In genomic region chr20:16243470-16243869, GRCh38 we compare ENCODE assay signal across 16 cellular contexts.
DNase-seq lines count a peak whose midpoint lies in the region; ATAC-seq and TF ChIP-seq lines count a peak whose summit lies in the region.
"Had no signal": no experiment of that assay in that cellular context is flagged by ENCODE, and none has a peak within 500 bp of the region (broad histone marks: within the 10 kb centered on the region; RNA-seq: fewer than 3 reads in every experiment).

No MANE protein-coding gene starts in this region.

- H3K4me1 ChIP-seq in BE2C (peaks cover 8% of the 10 kb centered on the region), adrenal gland (replicated peaks in 1 of 2) (peaks cover 0 to 8% of the 10 kb centered on the region in 2 donors)
- H3K4me1 ChIP-seq: gastroesophageal sphincter, left lung had no signal

- TF ChIP-seq POLR2A in adrenal gland (IDR thresholded peaks at IDR 0.05) = no peak

- CTCF ChIA-PET in activated CD4-positive, alpha-beta T cell treated with anti-CD3 and anti-CD28 coated beads for 36 hours (lab: Charles Lee) = no interaction called here

- POLR2A ChIA-PET in activated CD4-positive, alpha-beta T cell treated with anti-CD3 and anti-CD28 coated beads for 36 hours (lab: Charles Lee) = no interaction called here

- no peak overlapping the region for H3K27ac ChIP-seq in adrenal gland
- H3K27ac ChIP-seq: gastroesophageal sphincter, left lung had no signal

- 46 to 56% (median 48%) methylated on average over 4 of the region's 4 CpGs for WGBS in adrenal gland, 4 donors

- no peak overlapping the region for H3K27ac Mint-ChIP-seq in activated CD4-positive, alpha-beta T cell treated with anti-CD3 and anti-CD28 coated beads for 36 hours
- H3K27ac Mint-ChIP-seq: activated naive CD8-positive, alpha-beta T cell; activated T-helper 1 cell treated with anti-CD3 and anti-CD28 coated beads, Interleukin-12 subunit alpha, Interleukin-12 subunit beta, Interleukin-2, Interleukin-4 antibody, amounts not matched to agents 30 ng/mL and 10 ng/mL and 1 ng/mL, durations not matched to agents 14 hours and 24 hours and 36 hours had no signal

- ATAC-seq in activated CD4-positive, alpha-beta T cell treated with anti-CD3 and anti-CD28 coated beads for 36 hours = no peak
- ATAC-seq: gastroesophageal sphincter, left lung had no signal

- H3K4me3 Mint-ChIP-seq in activated CD4-positive, alpha-beta T cell treated with anti-CD3 and anti-CD28 coated beads for 36 hours = no peak overlapping the region
- H3K4me3 Mint-ChIP-seq: activated naive CD8-positive, alpha-beta T cell; activated T-helper 1 cell treated with anti-CD3 and anti-CD28 coated beads, Interleukin-12 subunit alpha, Interleukin-12 subunit beta, Interleukin-2, Interleukin-4 antibody, amounts not matched to agents 30 ng/mL and 10 ng/mL and 1 ng/mL, durations not matched to agents 14 hours and 24 hours and 36 hours; brain had no signal

- no peaks in the 10 kb centered on the region for H3K36me3 Mint-ChIP-seq in activated CD4-positive, alpha-beta T cell treated with anti-CD3 and anti-CD28 coated beads for 36 hours (ENCODE audit: low read depth)
- H3K36me3 Mint-ChIP-seq: activated naive CD8-positive, alpha-beta T cell had no signal

- H3K27me3 Mint-ChIP-seq in activated CD4-positive, alpha-beta T cell treated with anti-CD3 and anti-CD28 coated beads for 36 hours = peaks cover 6% of the 10 kb centered on the region
- H3K27me3 Mint-ChIP-seq: activated naive CD8-positive, alpha-beta T cell had no signal

- H3K27me3 ChIP-seq in BE2C = no peaks in the 10 kb centered on the region
- H3K27me3 ChIP-seq in adrenal gland = no peaks in the 10 kb centered on the region
- H3K27me3 ChIP-seq: left lung had no signal

- H3K4me3 ChIP-seq in BE2C (ENCODE audit: low read depth, low read length) (peak overlapping the region; percentile 34), adrenal gland (no peak overlapping the region)
- H3K4me3 ChIP-seq: gastroesophageal sphincter, left lung had no signal

- DNase-seq in BE2C = peak; percentile 80
- peak; percentile 47 for DNase-seq in NCI-H1694 treated with DMSO at 0.1 percent for 48 hours (lab: John Stamatoyannopoulos, UW)
- DNase-seq in adrenal gland = peak in 6 of 7 donors; percentile 17 to 87 (median 30)
- peak; percentile 16 for DNase-seq in occipital lobe (lab: John Stamatoyannopoulos, UW)
- DNase-seq in activated CD4-positive, alpha-beta T cell treated with anti-CD3 and anti-CD28 coated beads for 36 hours = no peak
- DNase-seq in dermis blood vessel endothelial cell = no peak
- DNase-seq in cerebellum (ENCODE audit: low spot score) = no peak
- DNase-seq: activated CD4-positive, CD25-positive, alpha-beta regulatory T cell; activated CD8-positive, alpha-beta memory T cell treated with anti-CD3 and anti-CD28 coated beads for 24 hours; left lung; NCI-H1092 treated with DMSO at 0.1 percent for 48 hours; stimulated activated CD4-positive, alpha-beta T cell treated with anti-CD3 and anti-CD28 coated beads, Interleukin-2, amount 100 ng/mL, for 24 hours had no signal

- H3K36me3 ChIP-seq in BE2C = no peaks in the 10 kb centered on the region
- no peaks in the 10 kb centered on the region for H3K36me3 ChIP-seq in adrenal gland (replicated peaks in 1 of 2)
- H3K36me3 ChIP-seq: gastroesophageal sphincter, left lung had no signal

- intact Hi-C loops in adrenal gland (cut with DNase I) = no loop called here
- intact Hi-C loops in activated CD4-positive, alpha-beta T cell treated with anti-CD3 and anti-CD28 coated beads for 36 hours (cut with DNase I, micrococcal nuclease) = no loop called here

- peaks cover 6% of the 10 kb centered on the region for H3K9me3 Mint-ChIP-seq in activated CD4-positive, alpha-beta T cell treated with anti-CD3 and anti-CD28 coated beads for 36 hours (ENCODE audit: low read depth)
- H3K9me3 Mint-ChIP-seq: activated T-helper 1 cell treated with anti-CD3 and anti-CD28 coated beads, Interleukin-12 subunit alpha, Interleukin-12 subunit beta, Interleukin-2, Interleukin-4 antibody, amounts not matched to agents 30 ng/mL and 10 ng/mL and 1 ng/mL, durations not matched to agents 14 hours and 24 hours and 36 hours had no signal

- H3K9me3 ChIP-seq in BE2C (no peaks in the 10 kb centered on the region; the same call in 1 of the 2 replicates), adrenal gland (replicated peaks in 1 of 3) (no peaks in the 10 kb centered on the region)

- no peaks in the 10 kb centered on the region for H3K4me1 Mint-ChIP-seq in activated CD4-positive, alpha-beta T cell treated with anti-CD3 and anti-CD28 coated beads for 36 hours

- TF ChIP-seq CTCF in BE2C (IDR thresholded peaks at IDR 0.05; ENCODE audit: low read depth, low read length) (peak; percentile 65), adrenal gland (IDR thresholded peaks at IDR 0.05) (peak in 2 of 6 experiments; percentile 19 to 28)

Comparison
In these comparisons a context has a peak if more than half of its experiments do, and no peak if none do; other contexts are left out.
1. DNase-seq: peak in BE2C (single experiment), NCI-H1694 treated with DMSO at 0.1 percent for 48 hours (single experiment), adrenal gland (6 of 7) and occipital lobe (single experiment); none in activated CD4-positive, alpha-beta T cell treated with anti-CD3 and anti-CD28 coated beads for 36 hours (single experiment), dermis blood vessel endothelial cell (single experiment) and cerebellum (single experiment).